Comparison of ENCODE assay signal across 8 cellular contexts in genomic region chr10:101840102-101840684, GRCh38. TPM values are rescaled to one million over a fixed set of nuclear protein-coding genes. Genes with fewer than 3 reads are reported as not detected.
DNase-seq lines count a peak whose midpoint lies in the region; ATAC-seq and TF ChIP-seq lines count a peak whose summit lies in the region.

No MANE protein-coding gene starts in this region.

- H3K27ac Mint-ChIP-seq in activated CD8-positive, alpha-beta memory T cell treated with anti-CD3 and anti-CD28 coated beads, Interleukin-2, amount 10 ng/mL, durations not matched to agents 7 days and 5 days = peak overlapping the region; percentile 64
- H3K27ac Mint-ChIP-seq in T-cell = peak overlapping the region in 1 of 2 donors; percentile 25

- H3K9me3 Mint-ChIP-seq in activated CD8-positive, alpha-beta memory T cell treated with anti-CD3 and anti-CD28 coated beads, Interleukin-2, amount 10 ng/mL, durations not matched to agents 7 days and 5 days (ENCODE audit: low read depth) = no peaks in the 10 kb centered on the region
- H3K9me3 Mint-ChIP-seq in T-cell = no peaks in the 10 kb centered on the region

- H3K4me1 Mint-ChIP-seq in activated CD8-positive, alpha-beta memory T cell treated with anti-CD3 and anti-CD28 coated beads, Interleukin-2, amount 10 ng/mL, durations not matched to agents 7 days and 5 days = peaks cover 39% of the 10 kb centered on the region
- H3K4me1 Mint-ChIP-seq in T-cell = peaks cover 54 to 66% (median 56%) of the 10 kb centered on the region in 3 donors

- peak overlapping the region; percentile 73 for H3K4me3 Mint-ChIP-seq in activated CD8-positive, alpha-beta memory T cell treated with anti-CD3 and anti-CD28 coated beads, Interleukin-2, amount 10 ng/mL, durations not matched to agents 7 days and 5 days
- H3K4me3 Mint-ChIP-seq in T-cell = peak overlapping the region; percentile 83 to 87 (median 83)

- peak overlapping the region; percentile 35 for H3K4me3 ChIP-seq in fibroblast of mammary gland (ENCODE audit: control insufficient read depth, low read depth, low read length)

- intact Hi-C loops in sciatic nerve (cut with DNase I) = loop anchor here (10.0 kb wide), 1 partner anchor 175 kb away; no protein-coding TSS in a partner anchor

- no peak for TF ChIP-seq CTCF in fibroblast of mammary gland (conservative IDR thresholded peaks at IDR 0.05; ENCODE audit: control insufficient read depth, insufficient read depth, low read depth, low read length)

- no peaks in the 10 kb centered on the region for H3K36me3 Mint-ChIP-seq in activated CD8-positive, alpha-beta memory T cell treated with anti-CD3 and anti-CD28 coated beads, Interleukin-2, amount 10 ng/mL, durations not matched to agents 7 days and 5 days
- no peaks in the 10 kb centered on the region for H3K36me3 Mint-ChIP-seq in T-cell

- peak; percentile 8 for ATAC-seq in activated CD8-positive, alpha-beta memory T cell treated with anti-CD3 and anti-CD28 coated beads, Interleukin-2, amount 10 ng/mL, durations not matched to agents 7 days and 5 days
- peak in 1 of 4 experiments; percentile 3 for ATAC-seq in T-cell (replicated peaks in 1 of 4)
- ATAC-seq in sciatic nerve = peak; percentile 22
- no peak for ATAC-seq in GM21529 (IDR thresholded peaks at IDR 0.05; ENCODE audit: unreplicated experiment)
- ATAC-seq in HG02798 (IDR thresholded peaks at IDR 0.05; ENCODE audit: poor library complexity, unreplicated experiment) = no peak

- peaks cover 12% of the 10 kb centered on the region for H3K27me3 Mint-ChIP-seq in activated CD8-positive, alpha-beta memory T cell treated with anti-CD3 and anti-CD28 coated beads, Interleukin-2, amount 10 ng/mL, durations not matched to agents 7 days and 5 days
- H3K27me3 Mint-ChIP-seq in T-cell = no peaks in the 10 kb centered on the region

- CTCF ChIA-PET in activated CD8-positive, alpha-beta memory T cell treated with anti-CD3 and anti-CD28 coated beads, Interleukin-2, amount 10 ng/mL, durations not matched to agents 7 days and 5 days (lab: Charles Lee) = interaction anchor here (0.6 to 11.5 kb wide), 66 partner anchors 9 to 554 kb away, joined by 3 to 228 read pairs (median 6); partner anchors contain the start of genes HPS6, NPM3, OGA and PPRC1
- CTCF ChIA-PET in T-cell (lab: Charles Lee) = interaction anchor here (0.5 to 4.4 kb wide), 25 partner anchors 9 to 934 kb away, joined by 3 to 62 read pairs (median 4); partner anchors contain the start of gene OGA (in 1 of the 2)

- POLR2A ChIA-PET in T-cell (lab: Charles Lee) = interaction anchor here in 1 of 2 donors (1.7 kb wide), 2 partner anchors 21 to 45 kb away, joined by 5 to 17 read pairs; no protein-coding TSS in a partner anchor

- DNase-seq in activated CD8-positive, alpha-beta memory T cell treated with anti-CD3 and anti-CD28 coated beads, Interleukin-2, amount 10 ng/mL, durations not matched to agents 7 days and 5 days = peak; percentile 65
- DNase-seq in activated CD8-positive, alpha-beta memory T cell treated with anti-CD3 and anti-CD28 coated beads for 24 hours = no peak
- DNase-seq in T-cell = no peak
- peak; percentile 29 for DNase-seq in fibroblast of mammary gland (ENCODE audit: low read depth)
- DNase-seq in sciatic nerve (ENCODE audit: low spot score) = peak; percentile 68
- no peak for DNase-seq in AG08395 (ENCODE audit: low spot score)

RNA-seq across cellular contexts. Expression of gene KCNIP2, which starts 3.4 kb away (rescaled TPM):
- 1 to 10 TPM; 1.6 to 2.3 TPM for total RNA-seq in activated CD8-positive, alpha-beta memory T cell treated with anti-CD3 and anti-CD28 coated beads, Interleukin-2, amount 10 ng/mL, durations not matched to agents 7 days and 5 days
- total RNA-seq in T-cell (1 to 10 TPM; 2.0 to 3.4 (median 3.1) TPM), sciatic nerve (18.9 TPM)

RNA-seq across cellular contexts. Expression of gene OGA, which starts 21.9 kb away (rescaled TPM):
- 100 to 1,000 TPM; 120 to 139 TPM for total RNA-seq in activated CD8-positive, alpha-beta memory T cell treated with anti-CD3 and anti-CD28 coated beads, Interleukin-2, amount 10 ng/mL, durations not matched to agents 7 days and 5 days
- total RNA-seq in T-cell (100 to 1,000 TPM; 232 to 364 (median 244) TPM), sciatic nerve (187 TPM)

RNA-seq across cellular contexts. Expression of gene NPM3, which starts 56.9 kb away (rescaled TPM):
- 10 to 100 TPM; 46.1 to 75.4 TPM for total RNA-seq in activated CD8-positive, alpha-beta memory T cell treated with anti-CD3 and anti-CD28 coated beads, Interleukin-2, amount 10 ng/mL, durations not matched to agents 7 days and 5 days
- 10 to 100 TPM; 13.1 to 29.7 (median 26.0) TPM for total RNA-seq in T-cell
- total RNA-seq in sciatic nerve = 8.0 TPM

Comparison
In these comparisons a context has a peak if more than half of its experiments do, and no peak if none do; other contexts are left out.
1. DNase-seq: peak in activated CD8-positive, alpha-beta memory T cell treated with anti-CD3 and anti-CD28 coated beads, Interleukin-2, amount 10 ng/mL, durations not matched to agents 7 days and 5 days (single experiment), fibroblast of mammary gland (single experiment) and sciatic nerve (single experiment); none in activated CD8-positive, alpha-beta memory T cell treated with anti-CD3 and anti-CD28 coated beads for 24 hours (single experiment), T-cell (0 of 34) and AG08395 (single experiment).
2. ATAC-seq: peak in activated CD8-positive, alpha-beta memory T cell treated with anti-CD3 and anti-CD28 coated beads, Interleukin-2, amount 10 ng/mL, durations not matched to agents 7 days and 5 days (single experiment) and sciatic nerve (single experiment); none in GM21529 (single experiment) and HG02798 (single experiment).